8 cellular contexts compared by ENCODE assay signal in the genomic region with DNA sequence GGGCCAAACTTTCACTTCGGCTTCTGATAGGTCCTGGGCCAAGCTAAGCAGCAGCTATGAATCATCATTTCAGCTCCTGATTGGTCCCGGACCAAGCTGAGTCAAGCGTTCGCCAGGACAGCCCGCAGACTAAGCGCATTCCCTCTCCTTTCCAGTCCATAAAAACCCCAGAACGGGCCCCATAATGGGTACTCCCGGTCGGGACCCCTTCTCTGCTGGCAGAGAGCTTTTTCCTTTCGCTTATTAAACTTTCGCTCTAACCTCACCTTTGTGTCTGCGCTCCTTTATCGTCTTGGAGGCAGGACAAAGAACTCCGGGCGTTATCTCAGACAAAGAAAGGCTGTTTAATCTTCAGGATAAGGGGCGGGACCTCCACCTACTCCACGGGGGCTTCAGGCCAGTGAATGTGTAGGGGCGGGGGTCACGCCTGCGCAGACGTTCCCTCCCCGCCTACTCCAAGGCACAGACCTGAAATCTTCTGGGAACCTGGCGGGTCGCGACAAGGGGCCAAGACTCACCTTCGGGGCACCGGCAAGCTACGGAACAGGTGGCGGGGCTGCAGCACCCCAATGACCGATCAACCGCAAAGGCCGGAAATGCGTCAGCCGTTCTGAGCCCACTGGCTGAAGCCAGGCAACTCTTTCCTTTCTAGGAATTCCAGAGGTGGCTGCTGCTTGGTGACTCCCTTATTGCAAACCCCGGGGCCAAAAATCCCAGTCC. TPM values are rescaled to one million over a fixed set of nuclear protein-coding genes. Genes with fewer than 3 reads are reported as not detected.
DNase-seq lines count a peak whose midpoint lies in the region; ATAC-seq and TF ChIP-seq lines count a peak whose summit lies in the region.

A gene (minus strand): TSS at position 585 of the 720 bp plus-strand sequence. CDS start 6,465 bp downstream, outside the sequence.

- H3K27me3 ChIP-seq in WERI-Rb-1 (ENCODE audit: insufficient read depth, low read depth, severe bottlenecking) (no peaks in the 10 kb centered on the region), mammary epithelial cell (ENCODE audit: insufficient read depth, low read length) (no peaks in the 10 kb centered on the region), iPS-20b (ENCODE audit: insufficient read depth, low read length) (no peaks in the 10 kb centered on the region)

- in situ Hi-C loops in mammary epithelial cell (cut with MboI; ENCODE audit: low sequenced_read_pairs in 2 of 2), result no loop called here

- peak within 1 kb of the TSS; percentile 88 for H3K4me2 ChIP-seq in mammary epithelial cell (ENCODE audit: insufficient read depth, low read depth, low read length)

- H4K20me1 ChIP-seq in mammary epithelial cell (ENCODE audit: insufficient read depth, low read length), result no peaks in the 10 kb centered on the region

- H3K4me3 ChIP-seq in WERI-Rb-1 (ENCODE audit: low read depth, low read length) (peak within 1 kb of the TSS; percentile 89), mammary epithelial cell (replicated peaks in 1 of 3; ENCODE audit: insufficient read depth in 1 of 3, low read depth in 2 of 3, low read length in 3 of 3) (peak within 1 kb of the TSS; percentile 59 to 74 (median 69)), iPS-20b (ENCODE audit: low read length) (peak within 1 kb of the TSS; percentile 99), skin epidermis (peak within 1 kb of the TSS; percentile 53 to 76 (median 62))

- no peaks in the 10 kb centered on the region for H3K9me3 ChIP-seq in WERI-Rb-1 (ENCODE audit: severe bottlenecking)
- no peaks in the 10 kb centered on the region for H3K9me3 ChIP-seq in mammary epithelial cell (replicated peaks; ENCODE audit: insufficient read depth, low read length)
- H3K9me3 ChIP-seq in iPS-20b (ENCODE audit: insufficient read depth, low read depth, low read length), result no peaks in the 10 kb centered on the region

- TSS peak; percentile 52 for BruUV-seq in mammary epithelial cell (replicated peaks; lab: Mats Ljungman, UMichigan)

- ATAC-seq in GM18508 (IDR thresholded peaks at IDR 0.05; ENCODE audit: insufficient read depth, unreplicated experiment) (peak; percentile 79), HG02973 (IDR thresholded peaks at IDR 0.05; ENCODE audit: unreplicated experiment) (peak; percentile 79)

- peak within 1 kb of the TSS; percentile 71 for H3K9ac ChIP-seq in mammary epithelial cell (ENCODE audit: insufficient read depth, low read length)
- H3K9ac ChIP-seq in iPS-20b (ENCODE audit: low read depth, low read length), result peak within 1 kb of the TSS; percentile 100

- no peaks in the 10 kb centered on the region for H3K79me2 ChIP-seq in mammary epithelial cell (ENCODE audit: insufficient read depth, low read length)

- DNase-seq in NCI-H2107 (lab: John Stamatoyannopoulos, UW) (peak; percentile 25), WERI-Rb-1 (peak; percentile 98), mammary epithelial cell (peak; percentile 94), DMS79 treated with DMSO at 0.1 percent for 48 hours (lab: John Stamatoyannopoulos, UW) (no peak)

- peak within 1 kb of the TSS; percentile 93 for H2AFZ ChIP-seq in mammary epithelial cell (ENCODE audit: low read depth, low read length)

- dilution Hi-C loops in mammary epithelial cell (cut with HindIII; ENCODE audit: low sequenced_read_pairs), result no loop called here

- H3K36me3 ChIP-seq in WERI-Rb-1 (peaks cover 5% of the 10 kb centered on the region; the same call in 1 of the 2 replicates), mammary epithelial cell (ENCODE audit: insufficient read depth, low read length) (no peaks in the 10 kb centered on the region), iPS-20b (ENCODE audit: insufficient read depth, low read depth, low read length) (no peaks in the 10 kb centered on the region)

- H3K4me1 ChIP-seq in mammary epithelial cell (ENCODE audit: insufficient read depth, low read length) (peaks cover 11% of the 10 kb centered on the region), iPS-20b (ENCODE audit: insufficient read depth, low read length) (peaks cover 15% of the 10 kb centered on the region; the same call in 1 of the 2 replicates)

- no peak for TF ChIP-seq CTCF in WERI-Rb-1 (IDR thresholded peaks at IDR 0.05; ENCODE audit: low read depth, low read length)
- TF ChIP-seq CTCF in mammary epithelial cell (conservative IDR thresholded peaks at IDR 0.05 in 1 of 2, IDR thresholded peaks at IDR 0.05 in 1 of 2; ENCODE audit: extremely low read depth in 1 of 2, insufficient read depth in 1 of 2, low read depth in 1 of 2, low read length in 2 of 2), result no peak

- intact Hi-C loops in mammary epithelial cell (cut with micrococcal nuclease), result loop anchor here (2.0 kb wide), 1 partner anchor 19 kb away; no protein-coding TSS in a partner anchor

- H3K27ac ChIP-seq in WERI-Rb-1 (peak within 1 kb of the TSS; percentile 99), mammary epithelial cell (ENCODE audit: insufficient read depth, low read depth, low read length) (peak within 1 kb of the TSS; percentile 65), iPS-20b (ENCODE audit: low read length) (peak within 1 kb of the TSS; percentile 96), skin epidermis (peak within 1 kb of the TSS; percentile 55 to 93 (median 88))

- CTCF ChIA-PET in mammary epithelial cell (lab: Charles Lee; ENCODE audit: low non-redundant PET), result no interaction called here

- 3% methylated on average over 29 of the region's 35 CpGs for WGBS in mammary epithelial cell (ENCODE audit: low coverage, missing lambda C conversion rate)

RNA-seq across cellular contexts. Expression of the gene that starts here (rescaled TPM):
- total RNA-seq in mammary epithelial cell, result 1 to 10 TPM; 3.8 to 5.8 TPM
- 1.4 TPM for polyA plus RNA-seq in mammary epithelial cell
- polyA minus RNA-seq in mammary epithelial cell, result not detected
